Comparison of ENCODE assay signal across 8 cellular contexts in genomic region chr22:28884754-28885375, GRCh38. TPM values are rescaled to one million over a fixed set of nuclear protein-coding genes. Genes with fewer than 3 reads are reported as not detected.
DNase-seq lines count a peak whose midpoint lies in the region; ATAC-seq and TF ChIP-seq lines count a peak whose summit lies in the region.

No MANE protein-coding gene starts in this region.

- TF ChIP-seq CTCF in HCT116 (IDR thresholded peaks at IDR 0.05 in 2 of 3, conservative IDR thresholded peaks at IDR 0.05 in 1 of 3; ENCODE audit: borderline replicate concordance in 1 of 3, insufficient read depth in 1 of 3, low read depth in 2 of 3, low read length in 2 of 3) (no peak), foreskin fibroblast (IDR thresholded peaks at IDR 0.05; ENCODE audit: low read depth, low read length) (no peak), sigmoid colon (IDR thresholded peaks at IDR 0.05) (no peak)

- intact Hi-C loops in HCT116 (cut with micrococcal nuclease), result no loop called here
- intact Hi-C loops in sigmoid colon (cut with DNase I), result loop anchor here (5.0 kb wide), 2 partner anchors 143 to 147 kb away; partner anchors contain the start of genes CHEK2 and HSCB

- H3K9me3 ChIP-seq in HCT116 (ENCODE audit: control insufficient read depth in 1 of 2, insufficient read depth in 1 of 2, low read depth in 1 of 2, low read length in 2 of 2), result no peaks in the 10 kb centered on the region
- H3K9me3 ChIP-seq in sigmoid colon, result no peaks in the 10 kb centered on the region

- RAD21 ChIA-PET in HCT116 (lab: Charles Lee; ENCODE audit: low non-redundant PET in 1 of 2, low total read pairs in 2 of 2, uncharacterized antibody in 2 of 2, unreplicated experiment in 2 of 2), result no interaction called here

- POLR2A ChIA-PET in HCT116 (lab: Charles Lee), result interaction anchor here (0.7 kb wide), 1 partner anchor 319 kb away, joined by 3 read pairs; no protein-coding TSS in a partner anchor

- H3K9ac ChIP-seq in HCT116 (ENCODE audit: low read length), result peak overlapping the region; percentile 63

- H3K79me2 ChIP-seq in HCT116 (ENCODE audit: insufficient read depth, low read length), result peaks cover 57% of the 10 kb centered on the region

- H2AFZ ChIP-seq in HCT116 (ENCODE audit: low read depth, low read length, poor library complexity, severe bottlenecking), result no peak overlapping the region

- TSS peak; percentile 45 for BruUV-seq in HCT116 (replicated peaks; lab: Mats Ljungman, UMichigan)

- DNase-seq in HCT116 (ENCODE audit: low read depth, low spot score) (no peak), SW480 (ENCODE audit: low spot score) (peak; percentile 27), foreskin fibroblast (peak in 1 of 2 donors; percentile 44), sigmoid colon (peak; percentile 20), epidermal melanocyte (ENCODE audit: insufficient read length, low spot score) (no peak)

- peaks cover 9% of the 10 kb centered on the region; the same call in 1 of the 2 replicates for H4K20me1 ChIP-seq in HCT116 (ENCODE audit: insufficient read depth)

- H3K9me2 ChIP-seq in HCT116 (ENCODE audit: insufficient read depth), result no peaks in the 10 kb centered on the region

- no peak for TF ChIP-seq RAD21 in HCT116 (IDR thresholded peaks at IDR 0.05; ENCODE audit: low read depth)

- H3K27me3 ChIP-seq in HCT116 (ENCODE audit: insufficient read depth, low read length), result no peaks in the 10 kb centered on the region
- H3K27me3 ChIP-seq in sigmoid colon, result no peaks in the 10 kb centered on the region

- H3K4me3 ChIP-seq in HCT116 (replicated peaks in 1 of 2; ENCODE audit: low read depth in 1 of 2, low read length in 2 of 2) (peak overlapping the region; percentile 66 to 80), foreskin fibroblast (ENCODE audit: low read depth in 1 of 2, low read length in 2 of 2) (peak overlapping the region; percentile 55 to 66), sigmoid colon (peak overlapping the region; percentile 49 to 71 (median 64))

- no peak overlapping the region for H3K27ac ChIP-seq in HCT116 (ENCODE audit: low read depth, low read length)
- H3K27ac ChIP-seq in sigmoid colon, result peak overlapping the region; percentile 77 to 87 (median 80)

- no peak for TF ChIP-seq EP300 in sigmoid colon (IDR thresholded peaks at IDR 0.05)

- WGBS in sigmoid colon, 2 donors, result 24 to 69% methylated on average over 19 of the region's 19 CpGs

- H3K36me3 ChIP-seq in HCT116 (ENCODE audit: control insufficient read depth in 1 of 2, insufficient read depth in 2 of 2, low read length in 2 of 2) (no peaks in the 10 kb centered on the region), sigmoid colon (no peaks in the 10 kb centered on the region)

- peak overlapping the region; percentile 98 for H3K4me2 ChIP-seq in HCT116 (ENCODE audit: low read length)

- CTCF ChIA-PET in HCT116 (lab: Charles Lee), result no interaction called here

- TF ChIP-seq POLR2A in HCT116 (IDR thresholded peaks at IDR 0.05; ENCODE audit: borderline replicate concordance, extremely low read depth, insufficient read depth, insufficient read length), result no peak
- no peak for TF ChIP-seq POLR2A in sigmoid colon (IDR thresholded peaks at IDR 0.05)

- peaks cover 19 to 24% of the 10 kb centered on the region in 2 experiments for H3K4me1 ChIP-seq in HCT116 (ENCODE audit: control insufficient read depth in 1 of 2, insufficient read depth in 2 of 2, low read length in 2 of 2)
- peaks cover 0 to 48% (median 37%) of the 10 kb centered on the region in 4 donors for H3K4me1 ChIP-seq in sigmoid colon

- ATAC-seq in HCT116 (no peak), GM18907 (IDR thresholded peaks at IDR 0.05; ENCODE audit: unreplicated experiment) (no peak), GM19351 (IDR thresholded peaks at IDR 0.05; ENCODE audit: unreplicated experiment) (no peak), GM21381 (IDR thresholded peaks at IDR 0.05; ENCODE audit: unreplicated experiment) (no peak)

TF ChIP-seq in HCT116, 20 proteins besides CTCF, POLR2A, EP300 and RAD21:
- no peak for TF ChIP-seq MAX (IDR thresholded peaks at IDR 0.05)
- no peak for TF ChIP-seq YY1 (IDR thresholded peaks at IDR 0.05; ENCODE audit: extremely low read depth, insufficient replicate concordance, low read depth, low read length)
- TF ChIP-seq SP1 (IDR thresholded peaks at IDR 0.05; ENCODE audit: low read depth), result no peak
- TF ChIP-seq REST (IDR thresholded peaks at IDR 0.05; ENCODE audit: low read depth), result no peak
- TF ChIP-seq ELF1 (IDR thresholded peaks at IDR 0.05; ENCODE audit: borderline replicate concordance, low read depth), result no peak
- no peak for TF ChIP-seq EZH2 (IDR thresholded peaks at IDR 0.05)

RNA-seq across cellular contexts. Expression of gene ZNRF3, which starts 1.5 kb away (rescaled TPM):
- total RNA-seq in HCT116 (2021; ENCODE audit: unreplicated experiment), result 12.2 TPM
- polyA plus RNA-seq in HCT116 (2012), result 6.4 and 6.7 TPM in 2 replicates
- 10 to 100 TPM in 2 of 4 donors, 1 to 10 TPM in 2; 8.9 to 13.6 (median 9.7) TPM for total RNA-seq in sigmoid colon
- 1 to 10 TPM in 1 of 3 donors, under 1 TPM in 2; 0.23 to 3.9 (median 0.60) TPM for polyA plus RNA-seq in sigmoid colon

Comparison
In these comparisons a context has a peak if more than half of its experiments do, and no peak if none do; other contexts are left out.
1. DNase-seq: peak in SW480 (single experiment) and sigmoid colon (single experiment); none in HCT116 (single experiment) and epidermal melanocyte (single experiment).
2. Peak in every context shown above with its lines, with median percentiles within 50 percentile points of each other: H3K4me3 ChIP-seq.